In genomic region chr11:12674571-12674935, GRCh38 we compare ENCODE assay signal across 8 cellular contexts. TPM values are rescaled to one million over a fixed set of nuclear protein-coding genes. Genes with fewer than 3 reads are reported as not detected.
DNase-seq lines count a peak whose midpoint lies in the region; ATAC-seq and TF ChIP-seq lines count a peak whose summit lies in the region.

No MANE protein-coding gene starts in this region.

- no peaks in the 10 kb centered on the region for H3K9me3 ChIP-seq in right lobe of liver
- no peaks in the 10 kb centered on the region for H3K9me3 ChIP-seq in aorta (ENCODE audit: control insufficient read depth, low read length)

- peaks cover 2% of the 10 kb centered on the region for H3K36me3 ChIP-seq in brain microvascular endothelial cell (replicated peaks)
- H3K36me3 ChIP-seq in right lobe of liver: no peaks in the 10 kb centered on the region
- H3K36me3 ChIP-seq in aorta (ENCODE audit: control insufficient read depth in 1 of 2, insufficient read depth in 2 of 2, low read length in 1 of 2): no peaks in the 10 kb centered on the region

- H3K4me3 ChIP-seq in brain microvascular endothelial cell (ENCODE audit: low read depth, low read length): peak overlapping the region; percentile 57
- peak overlapping the region; percentile 53 to 70 (median 58) for H3K4me3 ChIP-seq in right lobe of liver
- peak overlapping the region; percentile 92 to 99 for H3K4me3 ChIP-seq in aorta (ENCODE audit: low read length in 2 of 2)

- ATAC-seq in activated CD4-positive, CD25-positive, alpha-beta regulatory T cell treated with anti-CD3 and anti-CD28 coated beads, Interleukin-2, amount 50 U/mL, for 24 hours: peak; percentile 15 to 40
- ATAC-seq in HG02981 (IDR thresholded peaks at IDR 0.05; ENCODE audit: unreplicated experiment) (peak; percentile 16), right lobe of liver (peak; percentile 3 to 42 (median 27)), aorta (ENCODE audit: low FRiP score) (peak; percentile 44)

- no peak for DNase-seq in activated CD4-positive, CD25-positive, alpha-beta regulatory T cell (lab: John Stamatoyannopoulos, UW)
- DNase-seq in brain microvascular endothelial cell (no peak), right lobe of liver (no peak), aorta (no peak), NCI-H2227 (lab: John Stamatoyannopoulos, UW; ENCODE audit: unreplicated experiment) (no peak)
- no peak for DNase-seq in NK-92 treated with Interleukin-12 subunit alpha and Interleukin-12 subunit beta, amount 100 ng/mL, for 24 hours (lab: John Stamatoyannopoulos, UW)

- in situ Hi-C loops in brain microvascular endothelial cell (cut with HindIII; ENCODE audit: low pct_ligation_motif_present, low sequenced_read_pairs): no loop called here

- no peaks in the 10 kb centered on the region for H3K27me3 ChIP-seq in brain microvascular endothelial cell (replicated peaks)
- no peaks in the 10 kb centered on the region for H3K27me3 ChIP-seq in right lobe of liver
- no peaks in the 10 kb centered on the region for H3K27me3 ChIP-seq in aorta (ENCODE audit: control insufficient read depth in 1 of 2, insufficient read depth in 2 of 2, low read length in 1 of 2)

- H3K4me1 ChIP-seq in right lobe of liver (peaks cover 0 to 21% (median 5%) of the 10 kb centered on the region in 4 donors), aorta (ENCODE audit: control insufficient read depth in 1 of 2, insufficient read depth in 2 of 2, low read length in 2 of 2) (peaks cover 0 to 2% of the 10 kb centered on the region in 2 donors)

- peak overlapping the region; percentile 90 for H3K27ac ChIP-seq in brain microvascular endothelial cell
- H3K27ac ChIP-seq in right lobe of liver: peak overlapping the region; percentile 91 to 99 (median 98)
- peak overlapping the region in 1 of 2 donors; percentile 82 for H3K27ac ChIP-seq in aorta (ENCODE audit: low read depth in 1 of 2, low read length in 2 of 2)

- intact Hi-C loops in right lobe of liver (cut with DNase I): no loop called here
- intact Hi-C loops in aorta (cut with DNase I): loop anchor here (2.0 to 10.0 kb wide), 4 partner anchors 18 to 220 kb away; no protein-coding TSS in a partner anchor

- TF ChIP-seq POLR2A in right lobe of liver (IDR thresholded peaks at IDR 0.05): no peak

- TF ChIP-seq CTCF in brain microvascular endothelial cell (IDR thresholded peaks at IDR 0.05; ENCODE audit: low read depth, low read length, missing control alignments): no peak
- TF ChIP-seq CTCF in right lobe of liver (IDR thresholded peaks at IDR 0.05): no peak

- WGBS in right lobe of liver (ENCODE audit: insufficient coverage, low coverage, low lambda C conversion rate, missing lambda C conversion rate): no CpG with 5 or more reads among the region's 46 CpGs
- 0 to 1% methylated on average over 14 to 46 of the region's 46 CpGs for WGBS in aorta, 2 donors

RNA-seq across cellular contexts. Expression of gene TEAD1, which starts 0.3 kb away (rescaled TPM):
- total RNA-seq in right lobe of liver (10 to 100 TPM; 28.3 to 41.5 (median 32.2) TPM), aorta (10 to 100 TPM; 56.5 to 64.9 TPM)
- polyA plus RNA-seq in aorta: 10 to 100 TPM; 10.8 to 12.0 TPM

Comparison
In these comparisons a context has a peak if more than half of its experiments do, and no peak if none do; other contexts are left out.
1. intact Hi-C loops: an anchor here in aorta (2.0 to 10.0 kb wide); none called in right lobe of liver.